ENCODE assay signal across 12 cellular contexts in genomic region chr16:75246504-75247205, GRCh38. TPM values are rescaled to one million over a fixed set of nuclear protein-coding genes. Genes with fewer than 3 reads are reported as not detected.
DNase-seq lines count a peak whose midpoint lies in the region; ATAC-seq, FAIRE-seq and TF ChIP-seq lines count a peak whose summit lies in the region.
"Had no signal": no experiment of that assay in that cellular context is flagged by ENCODE, and none has a peak within 500 bp of the region (broad histone marks: within the 10 kb centered on the region; RNA-seq: fewer than 3 reads in every experiment).

No MANE protein-coding gene starts in this region.

- no peaks in the 10 kb centered on the region for H3K9me3 ChIP-seq in right lobe of liver
- H3K9me3 ChIP-seq in stomach = no peaks in the 10 kb centered on the region

- H3K27ac Mint-ChIP-seq in HFFc6 = peak overlapping the region; percentile 95
- peak overlapping the region; percentile 100 for H3K27ac Mint-ChIP-seq in chondrocyte (ENCODE audit: unreplicated experiment)
- no peak overlapping the region for H3K27ac Mint-ChIP-seq in activated T-helper 1 cell treated with anti-CD3 and anti-CD28 coated beads, Interleukin-12 subunit alpha, Interleukin-12 subunit beta, Interleukin-2, Interleukin-4 antibody, amounts not matched to agents 30 ng/mL and 10 ng/mL and 1 ng/mL, durations not matched to agents 14 hours and 24 hours and 36 hours
- H3K27ac Mint-ChIP-seq: activated B cell treated with CpG ODN at 0.5 μM for 24 hours, natural killer cell had no signal

- no peak overlapping the region for H3K4me3 ChIP-seq in right lobe of liver
- H3K4me3 ChIP-seq in stomach = peak overlapping the region in 2 of 4 donors; percentile 28 to 55

- H3K4me3 Mint-ChIP-seq in HFFc6 (peak overlapping the region; percentile 93), chondrocyte (ENCODE audit: unreplicated experiment) (peak overlapping the region; percentile 51)
- no peak overlapping the region for H3K4me3 Mint-ChIP-seq in activated T-helper 1 cell treated with anti-CD3 and anti-CD28 coated beads, Interleukin-12 subunit alpha, Interleukin-12 subunit beta, Interleukin-2, Interleukin-4 antibody, amounts not matched to agents 30 ng/mL and 10 ng/mL and 1 ng/mL, durations not matched to agents 14 hours and 24 hours and 36 hours
- H3K4me3 Mint-ChIP-seq: activated B cell treated with CpG ODN at 0.5 μM for 24 hours, natural killer cell had no signal

- intact Hi-C loops in right lobe of liver (cut with DNase I) = no loop called here
- intact Hi-C loops in stomach (cut with DNase I; ENCODE audit: low total_unique reads) = no loop called here
- intact Hi-C loops in activated T-helper 1 cell treated with anti-CD3 and anti-CD28 coated beads, Interleukin-12 subunit alpha, Interleukin-12 subunit beta, Interleukin-2, Interleukin-4 antibody, amounts not matched to agents 30 ng/mL and 10 ng/mL and 1 ng/mL, durations not matched to agents 14 hours and 24 hours and 36 hours (cut with micrococcal nuclease) = no loop called here

- 92% methylated on average over 2 of the region's 12 CpGs for WGBS in right lobe of liver (ENCODE audit: insufficient coverage, low coverage, low lambda C conversion rate, missing lambda C conversion rate)
- 67 to 81% (median 71%) methylated on average over 11 to 12 of the region's 12 CpGs for WGBS in stomach, 5 donors

- H3K27ac ChIP-seq in right lobe of liver (peak overlapping the region in 2 of 3 donors; percentile 75 to 85), stomach (peak overlapping the region; percentile 96 to 100 (median 98))

- H3K9me3 Mint-ChIP-seq in HFFc6 = no peaks in the 10 kb centered on the region
- H3K9me3 Mint-ChIP-seq in chondrocyte (ENCODE audit: low read depth) = no peaks in the 10 kb centered on the region
- H3K9me3 Mint-ChIP-seq in activated T-helper 1 cell treated with anti-CD3 and anti-CD28 coated beads, Interleukin-12 subunit alpha, Interleukin-12 subunit beta, Interleukin-2, Interleukin-4 antibody, amounts not matched to agents 30 ng/mL and 10 ng/mL and 1 ng/mL, durations not matched to agents 14 hours and 24 hours and 36 hours = no peaks in the 10 kb centered on the region
- H3K9me3 Mint-ChIP-seq: activated B cell treated with CpG ODN at 0.5 μM for 24 hours, natural killer cell had no signal

- H3K36me3 ChIP-seq in right lobe of liver = peaks cover 0 to 9% (median 4%) of the 10 kb centered on the region in 4 donors
- peaks cover 10 to 19% (median 15%) of the 10 kb centered on the region in 4 donors for H3K36me3 ChIP-seq in stomach

- TF ChIP-seq POLR2A in right lobe of liver (IDR thresholded peaks at IDR 0.05) (no peak), stomach (IDR thresholded peaks at IDR 0.05) (no peak), GM12891 (IDR thresholded peaks at IDR 0.05; ENCODE audit: low read depth, low read length) (no peak)

- no peak for ATAC-seq in right lobe of liver
- ATAC-seq in HG03469 (IDR thresholded peaks at IDR 0.05; ENCODE audit: unreplicated experiment) = no peak
- ATAC-seq: natural killer cell had no signal

- peaks cover 29% of the 10 kb centered on the region for H3K27me3 Mint-ChIP-seq in HFFc6 (ENCODE audit: insufficient read depth)
- H3K27me3 Mint-ChIP-seq in chondrocyte (ENCODE audit: low read depth) = no peaks in the 10 kb centered on the region
- H3K27me3 Mint-ChIP-seq in activated T-helper 1 cell treated with anti-CD3 and anti-CD28 coated beads, Interleukin-12 subunit alpha, Interleukin-12 subunit beta, Interleukin-2, Interleukin-4 antibody, amounts not matched to agents 30 ng/mL and 10 ng/mL and 1 ng/mL, durations not matched to agents 14 hours and 24 hours and 36 hours (ENCODE audit: insufficient read depth) = peaks cover 15% of the 10 kb centered on the region

- TF ChIP-seq CTCF in HFFc6 (IDR thresholded peaks at IDR 0.05) (no peak), chondrocyte (IDR thresholded peaks at IDR 0.05) (no peak), right lobe of liver (IDR thresholded peaks at IDR 0.05) (no peak), stomach (IDR thresholded peaks at IDR 0.05) (no peak)

- FAIRE-seq in GM12891 (lab: Jason Lieb, UNC) = no peak

- H3K36me3 Mint-ChIP-seq in HFFc6 (ENCODE audit: low read depth) (peaks cover 35% of the 10 kb centered on the region), chondrocyte (ENCODE audit: low read depth) (peaks cover 6% of the 10 kb centered on the region)
- no peaks in the 10 kb centered on the region for H3K36me3 Mint-ChIP-seq in activated T-helper 1 cell treated with anti-CD3 and anti-CD28 coated beads, Interleukin-12 subunit alpha, Interleukin-12 subunit beta, Interleukin-2, Interleukin-4 antibody, amounts not matched to agents 30 ng/mL and 10 ng/mL and 1 ng/mL, durations not matched to agents 14 hours and 24 hours and 36 hours (ENCODE audit: low read depth)
- H3K36me3 Mint-ChIP-seq: natural killer cell had no signal

- H3K4me1 ChIP-seq in right lobe of liver (peaks cover 0 to 53% (median 19%) of the 10 kb centered on the region in 4 donors), stomach (peaks cover 77 to 92% (median 88%) of the 10 kb centered on the region in 4 donors)

- DNase-seq in HFFc6 (no peak), chondrocyte (ENCODE audit: low spot score) (no peak), right lobe of liver (no peak), stomach (no peak), GM12891 (ENCODE audit: insufficient read length, low spot score) (no peak)
- no peak for DNase-seq in activated T-helper 1 cell treated with anti-CD3 and anti-CD28 coated beads, Interleukin-12 subunit alpha, Interleukin-12 subunit beta, Interleukin-2, Interleukin-4 antibody, amounts not matched to agents 30 ng/mL and 10 ng/mL and 1 ng/mL, durations not matched to agents 14 hours and 24 hours and 36 hours (ENCODE audit: low spot score)
- DNase-seq in central memory CD4-positive, alpha-beta T cell = no peak
- DNase-seq: activated B cell treated with CpG ODN at 0.5 μM for 24 hours; activated naive CD4-positive, alpha-beta T cell treated with Interleukin-2 at 50 U/mL for 16 hours; natural killer cell; NCI-H1105 had no signal

- H3K4me1 Mint-ChIP-seq in HFFc6 (ENCODE audit: low read depth) (peaks cover 75% of the 10 kb centered on the region), chondrocyte (ENCODE audit: low read depth) (peaks cover 82% of the 10 kb centered on the region)
- H3K4me1 Mint-ChIP-seq in activated T-helper 1 cell treated with anti-CD3 and anti-CD28 coated beads, Interleukin-12 subunit alpha, Interleukin-12 subunit beta, Interleukin-2, Interleukin-4 antibody, amounts not matched to agents 30 ng/mL and 10 ng/mL and 1 ng/mL, durations not matched to agents 14 hours and 24 hours and 36 hours (ENCODE audit: low read depth) = no peaks in the 10 kb centered on the region

- H3K27me3 ChIP-seq in right lobe of liver (no peaks in the 10 kb centered on the region), stomach (peaks cover 0 to 21% (median 6%) of the 10 kb centered on the region in 3 donors)

- TF ChIP-seq EP300 in stomach (IDR thresholded peaks at IDR 0.05) = no peak

TF ChIP-seq in GM12891, 5 proteins besides CTCF, POLR2A, EP300 and RAD21:
- TF ChIP-seq PAX5 (IDR thresholded peaks at IDR 0.05; ENCODE audit: insufficient read depth, low read length, severe bottlenecking) = no peak
- no peak for TF ChIP-seq POU2F2 (IDR thresholded peaks at IDR 0.05; ENCODE audit: low read depth, low read length)
- TF ChIP-seq POLR2AphosphoS5 (IDR thresholded peaks at IDR 0.05; ENCODE audit: low read depth, low read length) = no peak
- TF ChIP-seq SPI1 (IDR thresholded peaks at IDR 0.05; ENCODE audit: low read depth, low read length) = no peak
- no peak for TF ChIP-seq TAF1 (IDR thresholded peaks at IDR 0.05; ENCODE audit: low read depth, low read length)

RNA-seq across cellular contexts. Expression of gene BCAR1, which starts 4.8 kb away (rescaled TPM):
- 100 to 1,000 TPM; 126 to 148 (median 130) TPM for total RNA-seq in HFFc6 (2021; fragmentation: NEBNext Ultra II Directional; extraction: Animal tissue kit (Norgen Biotek cat#: 25700))
- total RNA-seq in chondrocyte (125 to 140 TPM (median 125 TPM) in 3 replicates), right lobe of liver (100 to 1,000 TPM in 1 of 6 experiments, 10 to 100 TPM in 5; 29.2 to 108 (median 51.2) TPM), stomach (100 to 1,000 TPM in 3 of 5 donors, 10 to 100 TPM in 2; 44.4 to 219 (median 122) TPM)
- 10 to 100 TPM; 34.7 to 51.5 (median 45.6) TPM for polyA plus RNA-seq in stomach
- 13.4 TPM for polyA plus RNA-seq in GM12891 (2012; ENCODE audit: low read depth, missing spikeins)
- 0.13 and 0.61 TPM in 2 replicates for total RNA-seq in activated T-helper 1 cell treated with anti-CD3 and anti-CD28 coated beads, Interleukin-12 subunit alpha, Interleukin-12 subunit beta, Interleukin-2, Interleukin-4 antibody, amounts not matched to agents 30 ng/mL and 10 ng/mL and 1 ng/mL, durations not matched to agents 14 hours and 24 hours and 36 hours
- total RNA-seq: activated B cell treated with CpG ODN at 0.5 μM for 24 hours, natural killer cell had no signal

RNA-seq across cellular contexts. Expression of gene CTRB1, which starts 27.9 kb away (rescaled TPM):
- total RNA-seq in HFFc6 (2021; fragmentation: NEBNext Ultra II Directional; extraction: Animal tissue kit (Norgen Biotek cat#: 25700)) = not detected
- not detected in 3 replicates for total RNA-seq in chondrocyte
- total RNA-seq in right lobe of liver = not detected
- not detected for total RNA-seq in stomach
- polyA plus RNA-seq in stomach = 10 to 100 TPM in 1 of 3 donors, 1 to 10 TPM in 2; 2.5 to 35.9 (median 2.9) TPM
- not detected for polyA plus RNA-seq in GM12891 (2012; ENCODE audit: low read depth, missing spikeins)
- not detected in 2 replicates for total RNA-seq in activated T-helper 1 cell treated with anti-CD3 and anti-CD28 coated beads, Interleukin-12 subunit alpha, Interleukin-12 subunit beta, Interleukin-2, Interleukin-4 antibody, amounts not matched to agents 30 ng/mL and 10 ng/mL and 1 ng/mL, durations not matched to agents 14 hours and 24 hours and 36 hours
- total RNA-seq: activated B cell treated with CpG ODN at 0.5 μM for 24 hours, natural killer cell had no signal

RNA-seq across cellular contexts. Expression of gene CTRB2, which starts 39.7 kb away (rescaled TPM):
- total RNA-seq in HFFc6 (2021; fragmentation: NEBNext Ultra II Directional; extraction: Animal tissue kit (Norgen Biotek cat#: 25700)) = not detected
- not detected in 3 replicates for total RNA-seq in chondrocyte
- not detected for total RNA-seq in right lobe of liver
- total RNA-seq in stomach = not detected
- 10 to 100 TPM in 1 of 3 donors, 1 to 10 TPM in 2; 2.7 to 26.6 (median 4.0) TPM for polyA plus RNA-seq in stomach
- polyA plus RNA-seq in GM12891 (2012; ENCODE audit: low read depth, missing spikeins) = not detected
- not detected in 2 replicates for total RNA-seq in activated T-helper 1 cell treated with anti-CD3 and anti-CD28 coated beads, Interleukin-12 subunit alpha, Interleukin-12 subunit beta, Interleukin-2, Interleukin-4 antibody, amounts not matched to agents 30 ng/mL and 10 ng/mL and 1 ng/mL, durations not matched to agents 14 hours and 24 hours and 36 hours
- total RNA-seq: activated B cell treated with CpG ODN at 0.5 μM for 24 hours, natural killer cell had no signal

Comparison
In these comparisons a context has a peak if more than half of its experiments do, and no peak if none do; other contexts are left out.
1. RNA of gene BCAR1, which starts 4.8 kb away (total RNA-seq): 126 to 148 TPM in HFFc6, 125 to 140 TPM in chondrocyte, 44.4 to 219 TPM in stomach and 29.2 to 108 TPM in right lobe of liver; 0.13 to 0.61 TPM in activated T-helper 1 cell treated with anti-CD3 and anti-CD28 coated beads, Interleukin-12 subunit alpha, Interleukin-12 subunit beta, Interleukin-2, Interleukin-4 antibody, amounts not matched to agents 30 ng/mL and 10 ng/mL and 1 ng/mL, durations not matched to agents 14 hours and 24 hours and 36 hours; every median in the first group is over 10 times any median in the second.